ENCODE assay signal across 1 cellular context in genomic region chr6:22600059-22600458, GRCh38.
TF ChIP-seq lines count a peak whose summit lies in the region.

No MANE protein-coding gene starts in this region.

TF ChIP-seq in IMR-90, 13 proteins besides CTCF, POLR2A, EP300 and RAD21:
- TF ChIP-seq RFX5 (IDR thresholded peaks at IDR 0.05; ENCODE audit: low read depth, low read length) = no peak
- no peak for TF ChIP-seq FOS (IDR thresholded peaks at IDR 0.05; ENCODE audit: low read depth, low read length)
- TF ChIP-seq MAZ (IDR thresholded peaks at IDR 0.05; ENCODE audit: borderline replicate concordance, low read depth, low read length) = no peak
- no peak for TF ChIP-seq SMC3 (IDR thresholded peaks at IDR 0.05; ENCODE audit: low read depth, low read length)
- TF ChIP-seq ELK1 (IDR thresholded peaks at IDR 0.05; ENCODE audit: borderline replicate concordance, low read depth, low read length) = no peak
- no peak for TF ChIP-seq CEBPB (IDR thresholded peaks at IDR 0.05; ENCODE audit: low read depth, low read length)
- no peak for TF ChIP-seq RCOR1 (IDR thresholded peaks at IDR 0.05; ENCODE audit: insufficient replicate concordance, low read length)
- TF ChIP-seq BHLHE40 (IDR thresholded peaks at IDR 0.05; ENCODE audit: low read depth, low read length) = no peak
- no peak for TF ChIP-seq USF2 (IDR thresholded peaks at IDR 0.05; ENCODE audit: low read depth, low read length)
- no peak for TF ChIP-seq MAFK (IDR thresholded peaks at IDR 0.05; ENCODE audit: low read depth, low read length)
- TF ChIP-seq MXI1 (IDR thresholded peaks at IDR 0.05; ENCODE audit: borderline replicate concordance, low read depth, low read length) = no peak
- TF ChIP-seq CHD1 (IDR thresholded peaks at IDR 0.05; ENCODE audit: low read depth, low read length) = no peak
- TF ChIP-seq NFE2L2 (IDR thresholded peaks at IDR 0.05; ENCODE audit: low read depth, low read length) = no peak
